ENCODE assay signal across 23 cellular contexts in the genomic region with DNA sequence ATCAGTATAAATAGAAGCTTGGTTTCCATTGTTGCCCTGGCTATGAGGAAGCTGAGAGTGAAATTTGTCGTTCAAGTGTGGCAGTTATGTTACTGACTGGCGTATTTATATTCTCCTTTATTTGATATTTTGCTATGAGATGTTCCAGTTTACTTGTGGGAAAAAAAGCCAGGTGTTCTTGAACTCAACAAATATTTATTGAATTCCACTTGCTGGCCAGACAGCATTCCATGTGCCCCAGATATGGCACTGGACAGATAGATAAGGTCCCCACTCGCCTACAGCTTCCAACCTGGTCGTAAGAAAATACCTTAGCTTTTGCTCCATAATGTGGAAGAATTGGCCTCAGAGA. TPM values are rescaled to one million over a fixed set of nuclear protein-coding genes. Genes with fewer than 3 reads are reported as not detected.
DNase-seq lines count a peak whose midpoint lies in the region; ATAC-seq, FAIRE-seq and TF ChIP-seq lines count a peak whose summit lies in the region.
"Had no signal": no experiment of that assay in that cellular context is flagged by ENCODE, and none has a peak within 500 bp of the region (broad histone marks: within the 10 kb centered on the region; RNA-seq: fewer than 3 reads in every experiment).

No MANE protein-coding gene starts in this region.

- H3K4me3 ChIP-seq in keratinocyte (ENCODE audit: control insufficient read depth in 2 of 3, extremely low read depth in 1 of 3, insufficient read depth in 2 of 3, low read depth in 1 of 3, low read length in 3 of 3) (no peak overlapping the region), transverse colon (no peak overlapping the region)
- H3K4me3 ChIP-seq: heart right ventricle, SK-N-MC had no signal

- H3K27ac ChIP-seq in keratinocyte (ENCODE audit: control insufficient read depth, insufficient read depth, low read length) (peak overlapping the region; percentile 57), transverse colon (peak overlapping the region; percentile 68 to 74 (median 72))
- H3K27ac ChIP-seq: heart right ventricle, SK-N-MC had no signal

- no peak for FAIRE-seq in keratinocyte (lab: Jason Lieb, UNC)
- FAIRE-seq: A204.1, GM18507 had no signal

- no peak overlapping the region for H3K27ac Mint-ChIP-seq in endothelial cell (ENCODE audit: unreplicated experiment)
- H3K27ac Mint-ChIP-seq: activated naive CD8-positive, alpha-beta T cell treated with anti-CD3 and anti-CD28 coated beads, Interleukin-2, amount 10 ng/mL, durations not matched to agents 7 days and 5 days had no signal

- H3K9me1 ChIP-seq in keratinocyte (ENCODE audit: control insufficient read depth, extremely low read depth, insufficient read depth, low read length) = no peaks in the 10 kb centered on the region

- no peak for TF ChIP-seq POLR2A in transverse colon (IDR thresholded peaks at IDR 0.05)

- H3K36me3 ChIP-seq in keratinocyte (ENCODE audit: control insufficient read depth in 2 of 2, extremely low read depth in 1 of 2, insufficient read depth in 2 of 2, low read length in 2 of 2) (no peaks in the 10 kb centered on the region), transverse colon (no peaks in the 10 kb centered on the region)
- H3K36me3 ChIP-seq: BE2C, heart right ventricle had no signal

- TF ChIP-seq CTCF in keratinocyte (optimal IDR thresholded peaks at IDR 0.05 in 1 of 3, IDR thresholded peaks at IDR 0.05 in 1 of 3, conservative IDR thresholded peaks at IDR 0.05 in 1 of 3; ENCODE audit: extremely low read depth in 1 of 3, insufficient read depth in 2 of 3, low read length in 3 of 3) (no peak), transverse colon (IDR thresholded peaks at IDR 0.05) (no peak), endothelial cell (IDR thresholded peaks at IDR 0.05; ENCODE audit: unreplicated experiment) (no peak)

- in situ Hi-C loops in transverse colon (cut with MboI; ENCODE audit: low pct_ligation_motif_present in 1 of 4, low pct_unique_long_range_greater_than_20kb in 1 of 4, low sequenced_read_pairs in 3 of 4) = no loop called here

- ATAC-seq in SK-N-SH treated with all-trans-retinoic acid at 6 μM for 48 hours = no peak
- ATAC-seq: heart right ventricle had no signal

- H3K4me2 ChIP-seq in keratinocyte (ENCODE audit: control insufficient read depth, extremely low read depth, insufficient read depth, low read depth, low read length) = no peak overlapping the region

- H2AFZ ChIP-seq in keratinocyte (ENCODE audit: control insufficient read depth, low read length) = no peak overlapping the region

- intact Hi-C loops in transverse colon (cut with DNase I; ENCODE audit: low total_unique reads) = no loop called here

- dilution Hi-C loops in keratinocyte (cut with MboI; ENCODE audit: extremely low pct_ligation_motif_present, low sequenced_read_pairs) = no loop called here

- DNase-seq in NCI-H2029 treated with DMSO at 0.1 percent for 48 hours (lab: John Stamatoyannopoulos, UW) (peak; percentile 22), NCI-H2029 (lab: John Stamatoyannopoulos, UW) (no peak), NCI-H2196 treated with DMSO at 0.1 percent for 48 hours (lab: John Stamatoyannopoulos, UW; ENCODE audit: unreplicated experiment) (peak; percentile 32), keratinocyte (ENCODE audit: low read depth, low spot score) (no peak), transverse colon (no peak), A172 (ENCODE audit: low spot score) (no peak), endothelial cell (ENCODE audit: low spot score) (no peak)
- DNase-seq: activated CD4-positive, alpha-beta T cell treated with anti-CD3 and anti-CD28 coated beads, Interleukin-2, amount 50 U/mL, for 1 hour; activated naive CD8-positive, alpha-beta T cell treated with anti-CD3 and anti-CD28 coated beads, Interleukin-2, amount 10 ng/mL, durations not matched to agents 7 days and 5 days; BE2C; foreskin fibroblast; heart right ventricle; Kasumi-1; NCI-H1048; NCI-H2081 treated with DMSO at 0.1 percent for 48 hours; RPMI8226; stimulated activated CD4-positive, alpha-beta T cell treated with anti-CD3 and anti-CD28 coated beads, Interleukin-1b, Interleukin-23, amount 100 ng/mL, for 48 hours; stimulated activated naive CD4-positive, alpha-beta T cell treated with Interleukin-2 at 50 U/mL for 16 hours; T-helper 2 cell had no signal

- no peaks in the 10 kb centered on the region for H3K79me2 ChIP-seq in keratinocyte (ENCODE audit: control insufficient read depth, insufficient read depth, low read length)

- no peaks in the 10 kb centered on the region for H4K20me1 ChIP-seq in keratinocyte (ENCODE audit: control insufficient read depth, extremely low read depth, insufficient read depth, low read length)

- no peaks in the 10 kb centered on the region for H3K36me3 Mint-ChIP-seq in endothelial cell (ENCODE audit: low read depth, unreplicated experiment)

- no peak overlapping the region for H3K4me3 Mint-ChIP-seq in endothelial cell (ENCODE audit: unreplicated experiment)
- H3K4me3 Mint-ChIP-seq: activated naive CD8-positive, alpha-beta T cell treated with anti-CD3 and anti-CD28 coated beads, Interleukin-2, amount 10 ng/mL, durations not matched to agents 7 days and 5 days had no signal

- H3K9me3 Mint-ChIP-seq in endothelial cell (ENCODE audit: unreplicated experiment) = no peaks in the 10 kb centered on the region

- H3K27me3 Mint-ChIP-seq in endothelial cell (ENCODE audit: unreplicated experiment) = no peaks in the 10 kb centered on the region

- no peaks in the 10 kb centered on the region for H3K9me3 ChIP-seq in keratinocyte (ENCODE audit: control insufficient read depth, low read depth, low read length)
- H3K9me3 ChIP-seq in transverse colon = no peaks in the 10 kb centered on the region
- H3K9me3 ChIP-seq: BE2C had no signal

- H3K27me3 ChIP-seq in keratinocyte (ENCODE audit: control insufficient read depth, extremely low read depth, insufficient read depth, low read length) (no peaks in the 10 kb centered on the region), transverse colon (no peaks in the 10 kb centered on the region)
- H3K27me3 ChIP-seq: BE2C, heart right ventricle had no signal

- TF ChIP-seq EP300 in transverse colon (IDR thresholded peaks at IDR 0.05; ENCODE audit: low read depth) = no peak

- H3K9ac ChIP-seq in keratinocyte (ENCODE audit: control insufficient read depth, extremely low read depth, insufficient read depth, low read length) = no peak overlapping the region

- peaks cover 33% of the 10 kb centered on the region for H3K4me1 ChIP-seq in keratinocyte (ENCODE audit: control insufficient read depth, extremely low read depth, insufficient read depth, low read length)
- H3K4me1 ChIP-seq in transverse colon = peaks cover 0 to 44% (median 10%) of the 10 kb centered on the region in 4 donors
- H3K4me1 ChIP-seq: BE2C, heart right ventricle had no signal

- 44 to 57% methylated on average over 4 of the region's 4 CpGs for WGBS in transverse colon (ENCODE audit: low coverage in 1 of 2), 2 donors

- peaks cover 3% of the 10 kb centered on the region for H3K4me1 Mint-ChIP-seq in endothelial cell (ENCODE audit: unreplicated experiment)

TF ChIP-seq in SK-N-SH treated with all-trans-retinoic acid at 6 μM for 48 hours, 23 proteins besides CTCF, POLR2A, EP300 and RAD21:
- no peak for TF ChIP-seq ESRRG (CRISPR knock-in tag; IDR thresholded peaks at IDR 0.05)
- TF ChIP-seq, protein P1, sequence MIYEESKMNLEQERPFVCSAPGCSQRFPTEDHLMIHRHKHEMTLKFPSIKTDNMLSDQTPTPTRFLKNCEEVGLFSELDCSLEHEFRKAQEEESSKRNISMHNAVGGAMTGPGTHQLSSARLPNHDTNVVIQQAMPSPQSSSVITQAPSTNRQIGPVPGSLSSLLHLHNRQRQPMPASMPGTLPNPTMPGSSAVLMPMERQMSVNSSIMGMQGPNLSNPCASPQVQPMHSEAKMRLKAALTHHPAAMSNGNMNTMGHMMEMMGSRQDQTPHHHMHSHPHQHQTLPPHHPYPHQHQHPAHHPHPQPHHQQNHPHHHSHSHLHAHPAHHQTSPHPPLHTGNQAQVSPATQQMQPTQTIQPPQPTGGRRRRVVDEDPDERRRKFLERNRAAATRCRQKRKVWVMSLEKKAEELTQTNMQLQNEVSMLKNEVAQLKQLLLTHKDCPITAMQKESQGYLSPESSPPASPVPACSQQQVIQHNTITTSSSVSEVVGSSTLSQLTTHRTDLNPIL (CRISPR knock-in tag; IDR thresholded peaks at IDR 0.05; ENCODE audit: low read depth) = no peak
- no peak for TF ChIP-seq ZNF70 (CRISPR knock-in tag; IDR thresholded peaks at IDR 0.05)
- no peak for TF ChIP-seq ZFP30 (CRISPR knock-in tag; IDR thresholded peaks at IDR 0.05)
- TF ChIP-seq, protein P2, sequence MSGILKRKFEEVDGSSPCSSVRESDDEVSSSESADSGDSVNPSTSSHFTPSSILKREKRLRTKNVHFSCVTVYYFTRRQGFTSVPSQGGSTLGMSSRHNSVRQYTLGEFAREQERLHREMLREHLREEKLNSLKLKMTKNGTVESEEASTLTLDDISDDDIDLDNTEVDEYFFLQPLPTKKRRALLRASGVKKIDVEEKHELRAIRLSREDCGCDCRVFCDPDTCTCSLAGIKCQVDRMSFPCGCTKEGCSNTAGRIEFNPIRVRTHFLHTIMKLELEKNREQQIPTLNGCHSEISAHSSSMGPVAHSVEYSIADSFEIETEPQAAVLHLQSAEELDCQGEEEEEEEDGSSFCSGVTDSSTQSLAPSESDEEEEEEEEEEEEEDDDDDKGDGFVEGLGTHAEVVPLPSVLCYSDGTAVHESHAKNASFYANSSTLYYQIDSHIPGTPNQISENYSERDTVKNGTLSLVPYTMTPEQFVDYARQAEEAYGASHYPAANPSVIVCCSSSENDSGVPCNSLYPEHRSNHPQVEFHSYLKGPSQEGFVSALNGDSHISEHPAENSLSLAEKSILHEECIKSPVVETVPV (CRISPR knock-in tag; IDR thresholded peaks at IDR 0.05) = no peak
- TF ChIP-seq TCF4 (CRISPR knock-in tag; IDR thresholded peaks at IDR 0.05; ENCODE audit: borderline replicate concordance) = no peak
- TF ChIP-seq ZNF8 (CRISPR knock-in tag; IDR thresholded peaks at IDR 0.05) = no peak
- no peak for TF ChIP-seq ZC3H10 (CRISPR knock-in tag; IDR thresholded peaks at IDR 0.05)
- TF ChIP-seq ARNTL (CRISPR knock-in tag; IDR thresholded peaks at IDR 0.05; ENCODE audit: borderline replicate concordance, low read depth) = no peak
- no peak for TF ChIP-seq TOX (CRISPR knock-in tag; IDR thresholded peaks at IDR 0.05; ENCODE audit: borderline replicate concordance)
- no peak for TF ChIP-seq SNAI2 (CRISPR knock-in tag; IDR thresholded peaks at IDR 0.05)

RNA-seq across cellular contexts. Expression of a gene that starts 44.7 kb away (rescaled TPM):
- 27.3 to 80.8 TPM (median 52.6 TPM) in 3 replicates for polyA plus RNA-seq in keratinocyte
- 109 TPM for polyA plus RNA-seq in keratinocyte (2011; ENCODE audit: low read depth)
- polyA plus RNA-seq in keratinocyte (2011; cell fraction: cytosol; rRNA removed) = 39.3 and 48.6 TPM in 2 replicates
- 117 and 140 TPM in 2 replicates for polyA plus RNA-seq in keratinocyte (2011; cell fraction: nucleus; rRNA removed)
- 77.8 and 96.4 TPM in 2 replicates for polyA plus RNA-seq in keratinocyte (2012; ENCODE audit: low replicate concordance)
- polyA minus RNA-seq in keratinocyte = 65.0 to 149 TPM (median 125 TPM) in 3 replicates
- 26.9 TPM for polyA minus RNA-seq in keratinocyte (2011; cell fraction: cytosol; rRNA and poly(A)+ RNA removed)
- 108 and 202 TPM in 2 replicates for polyA minus RNA-seq in keratinocyte (2011; cell fraction: nucleus; rRNA and poly(A)+ RNA removed)
- total RNA-seq in transverse colon = 100 to 1,000 TPM; 217 to 773 (median 305) TPM
- total RNA-seq in A172 (2014; rRNA removed; shearing (Covaris generic)) = 8.1 and 16.8 TPM in 2 replicates
- 42.8 TPM for total RNA-seq in endothelial cell (ENCODE audit: unreplicated experiment)

Comparison
In these comparisons a context has a peak if more than half of its experiments do, and no peak if none do; other contexts are left out.
1. DNase-seq: peak in NCI-H2029 treated with DMSO at 0.1 percent for 48 hours (single experiment) and NCI-H2196 treated with DMSO at 0.1 percent for 48 hours (single experiment); none in NCI-H2029 (single experiment), keratinocyte (single experiment), transverse colon (single experiment), A172 (single experiment) and endothelial cell (single experiment).